ENCODE assay signal across 9 cellular contexts in the genomic region with DNA sequence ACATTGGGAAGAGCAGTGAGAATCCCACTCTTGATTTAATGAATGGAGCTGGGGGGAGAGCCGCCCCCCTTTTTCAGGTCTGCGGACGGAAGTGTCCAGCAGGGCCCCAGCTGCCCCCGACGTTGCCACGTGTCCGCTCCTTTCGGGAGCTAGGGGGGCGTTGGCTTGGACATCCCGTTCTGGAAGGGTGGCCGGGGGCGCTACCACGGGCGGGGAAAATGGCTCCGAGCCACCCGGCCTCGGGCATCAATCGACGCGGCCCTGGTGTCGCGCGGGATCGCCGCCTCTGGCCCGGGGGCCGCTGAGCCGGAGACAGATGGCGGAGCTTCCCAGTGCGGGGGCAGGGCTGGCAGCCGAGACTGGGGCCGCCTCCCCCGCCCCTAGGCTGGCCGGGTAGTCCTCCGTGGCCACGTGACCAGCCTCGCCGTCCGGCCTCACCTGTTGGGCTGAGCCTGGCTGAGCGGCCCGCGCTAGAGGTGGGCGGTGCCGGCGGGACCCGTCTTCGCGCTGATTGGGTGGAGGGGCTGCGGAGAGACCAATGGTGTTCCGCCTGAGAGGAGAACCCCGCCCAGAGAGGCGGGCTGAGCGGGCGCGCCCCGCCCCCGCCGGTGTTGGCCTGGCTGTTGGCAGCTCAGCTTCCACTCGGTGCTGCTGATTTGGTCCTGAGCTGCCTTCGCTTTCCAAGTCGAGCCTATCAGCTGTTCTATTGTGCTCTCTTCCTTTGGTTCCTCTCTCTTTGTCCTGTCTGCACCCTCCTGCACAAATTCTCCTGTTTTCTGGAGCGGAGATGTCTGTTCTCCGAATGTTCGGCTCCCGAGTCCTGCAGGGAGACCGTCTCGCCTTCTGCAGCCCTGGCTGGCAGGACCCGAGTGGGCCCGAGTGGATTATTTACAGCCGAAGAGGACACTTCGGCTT. TPM values are rescaled to one million over a fixed set of nuclear protein-coding genes. Genes with fewer than 3 reads are reported as not detected.
DNase-seq lines count a peak whose midpoint lies in the region; ATAC-seq and TF ChIP-seq lines count a peak whose summit lies in the region.
"Had no signal": no experiment of that assay in that cellular context is flagged by ENCODE, and none has a peak within 500 bp of the region (broad histone marks: within the 10 kb centered on the region; RNA-seq: fewer than 3 reads in every experiment).

No MANE protein-coding gene starts in this region.

- H3K4me3 ChIP-seq in endocrine pancreas (ENCODE audit: control insufficient read depth, insufficient read depth, low read length): peak overlapping the region; percentile 71
- H3K4me3 ChIP-seq: HAP-1 had no signal

- no peaks in the 10 kb centered on the region for H3K27me3 ChIP-seq in endocrine pancreas (ENCODE audit: control insufficient read depth, insufficient read depth, low read length)

- ATAC-seq in memory B cell (ENCODE audit: low read depth): peak; percentile 98
- no peak for ATAC-seq in GM19455 (IDR thresholded peaks at IDR 0.05; ENCODE audit: unreplicated experiment)

- peaks cover 2% of the 10 kb centered on the region for H3K9me3 Mint-ChIP-seq in memory B cell

- DNase-seq in HEK293T (ENCODE audit: extremely low spot score) (peak; percentile 94), NCI-H460 (ENCODE audit: extremely low read depth, low read depth) (peak; percentile 91), memory B cell (ENCODE audit: low spot score in 2 of 2) (peak; percentile 63 to 65)
- peak; percentile 73 for DNase-seq in activated CD8-positive, alpha-beta memory T cell treated with anti-CD3 and anti-CD28 coated beads, Interleukin-2, amount 50 U/mL, for 24 hours (ENCODE audit: extremely low read depth)
- peak; percentile 89 to 90 for DNase-seq in stimulated activated CD4-positive, alpha-beta T cell treated with anti-CD3 and anti-CD28 coated beads, Interleukin-4, amount 100 ng/mL, for 48 hours (ENCODE audit: low read depth in 2 of 2)

- no peak for TF ChIP-seq CTCF in C4-2B (conservative IDR thresholded peaks at IDR 0.05)

- no peaks in the 10 kb centered on the region for H3K36me3 Mint-ChIP-seq in memory B cell

- POLR2A ChIA-PET in HEK293T (lab: Yijun Ruan, JAX): interaction anchor here (0.7 to 1.7 kb wide), 9 partner anchors 9 to 1291 kb away, joined by 3 to 16 read pairs (median 6); partner anchors contain the start of genes ELAC2 and HS3ST3B1

- no peak overlapping the region for H3K27ac Mint-ChIP-seq in memory B cell

- H3K27ac ChIP-seq in C4-2B: peak overlapping the region; percentile 71

- no peaks in the 10 kb centered on the region for H3K4me1 Mint-ChIP-seq in memory B cell

- H3K4me3 Mint-ChIP-seq in memory B cell: peak overlapping the region; percentile 79

- H3K36me3 ChIP-seq in endocrine pancreas (ENCODE audit: control insufficient read depth, insufficient read depth, low read length): no peaks in the 10 kb centered on the region
- H3K36me3 ChIP-seq: HAP-1 had no signal

- H3K9me3 ChIP-seq in endocrine pancreas (ENCODE audit: control insufficient read depth, low read length): no peaks in the 10 kb centered on the region
- H3K9me3 ChIP-seq: HAP-1 had no signal

- peaks cover 4% of the 10 kb centered on the region for H3K4me1 ChIP-seq in endocrine pancreas (ENCODE audit: control insufficient read depth, insufficient read depth, low read length)
- H3K4me1 ChIP-seq: HAP-1 had no signal

- peaks cover 25% of the 10 kb centered on the region for H3K27me3 Mint-ChIP-seq in memory B cell

- peak overlapping the region; percentile 55 for H3K9ac ChIP-seq in endocrine pancreas (ENCODE audit: control insufficient read depth, insufficient read depth, low read length)

- CTCF ChIA-PET in HEK293T (lab: Yijun Ruan, JAX): interaction anchor here (1.1 to 1.3 kb wide), 2 partner anchors 10 to 12 kb away, joined by 3 read pairs; no protein-coding TSS in a partner anchor

TF ChIP-seq in HEK293T, 16 proteins besides CTCF, POLR2A, EP300 and RAD21:
- TF ChIP-seq L3MBTL2 (conservative IDR thresholded peaks at IDR 0.05) (peak; percentile 89), FOXK2 (IDR thresholded peaks at IDR 0.05) (no peak), NFRKB (IDR thresholded peaks at IDR 0.05) (no peak), SUZ12 (IDR thresholded peaks at IDR 0.05) (no peak), FOXM1 (IDR thresholded peaks at IDR 0.05; ENCODE audit: borderline replicate concordance) (peak; percentile 61), LEF1 (IDR thresholded peaks at IDR 0.05; ENCODE audit: borderline replicate concordance) (no peak), ELF4 (IDR thresholded peaks at IDR 0.05) (no peak)

RNA-seq across cellular contexts. Expression of gene HS3ST3B1, which starts 8.3 kb away (rescaled TPM):
- total RNA-seq in NCI-H460 (2014; rRNA removed; shearing (Covaris generic)): 10.8 and 11.5 TPM in 2 replicates
- 11.6 and 13.3 TPM in 2 replicates for polyA plus RNA-seq in NCI-H460 (2014; cell fraction: nucleus; rRNA removed)
